In the genomic region with DNA sequence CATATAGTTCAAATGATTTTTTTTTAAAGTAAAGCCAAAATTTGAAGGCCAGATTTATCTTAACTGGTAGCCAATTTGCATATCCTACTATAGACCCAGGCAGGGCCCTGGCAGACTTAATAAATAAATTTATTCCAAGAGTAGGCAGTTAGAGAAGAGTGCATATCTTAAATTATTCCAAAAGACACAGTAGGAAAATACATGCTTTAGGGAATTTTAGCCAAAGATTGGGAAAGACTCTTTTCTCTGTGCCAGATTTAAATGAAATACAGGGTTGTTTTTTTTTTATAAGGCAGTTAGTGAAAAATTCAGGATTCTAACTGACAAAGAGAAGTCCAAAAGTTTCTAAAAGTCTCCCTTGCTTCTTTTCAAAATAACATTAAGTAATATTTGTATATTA, we compare ENCODE assay signal across 22 cellular contexts.
A peak's percentile ranks its signal among the peaks of the same experiment; 100 is the strongest.
DNase-seq lines count a peak whose midpoint lies in the region; ATAC-seq and TF ChIP-seq lines count a peak whose summit lies in the region.
"Had no signal": no experiment of that assay in that cellular context is flagged by ENCODE, and none has a peak within 500 bp of the region (broad histone marks: within the 10 kb centered on the region; RNA-seq: fewer than 3 reads in every experiment).

No MANE protein-coding gene starts in this region.

- H3K36me3 Mint-ChIP-seq in stimulated activated naive B cell treated with anti-CD40 and anti-IgM and Interleukin-4, amounts not matched to agents 10 μg/mL and 1 μg/mL and 100 μg/mL, for 72 hours: peaks cover 0 to 2% of the 10 kb centered on the region in 2 donors
- H3K36me3 Mint-ChIP-seq: CD14-positive monocyte had no signal

- in situ Hi-C loops in mammary epithelial cell (cut with MboI; ENCODE audit: low sequenced_read_pairs in 2 of 2): no loop called here

- peaks cover 6% of the 10 kb centered on the region in 2 donors for H3K4me1 ChIP-seq in breast epithelium
- peaks cover 12% of the 10 kb centered on the region for H3K4me1 ChIP-seq in mammary epithelial cell (ENCODE audit: insufficient read depth, low read length)
- H3K4me1 ChIP-seq in right atrium auricular region: no peaks in the 10 kb centered on the region
- peaks cover 15% of the 10 kb centered on the region for H3K4me1 ChIP-seq in vagina
- H3K4me1 ChIP-seq: BE2C; BLaER1 treated with 17β-estradiol and CSF1 and Interleukin-3, amounts not matched to agents 10 nM and 100 nM had no signal

- H3K4me3 ChIP-seq in breast epithelium (no peak overlapping the region), mammary epithelial cell (replicated peaks in 1 of 3; ENCODE audit: insufficient read depth in 1 of 3, low read depth in 2 of 3, low read length in 3 of 3) (no peak overlapping the region), right atrium auricular region (no peak overlapping the region), vagina (no peak overlapping the region)
- H3K4me3 ChIP-seq: BLaER1 treated with 17β-estradiol and CSF1 and Interleukin-3, amounts not matched to agents 10 nM and 100 nM; GM23338 had no signal

- BruUV-seq in mammary epithelial cell (replicated peaks; lab: Mats Ljungman, UMichigan): no TSS peak

- H3K4me1 Mint-ChIP-seq in stimulated activated naive B cell treated with anti-CD40 and anti-IgM and Interleukin-4, amounts not matched to agents 10 μg/mL and 1 μg/mL and 100 μg/mL, for 72 hours: peaks cover 2 to 9% of the 10 kb centered on the region in 2 donors
- H3K4me1 Mint-ChIP-seq: H9 had no signal

- H3K27ac ChIP-seq in breast epithelium (peak overlapping the region; percentile 8 to 66), mammary epithelial cell (ENCODE audit: insufficient read depth, low read depth, low read length) (no peak overlapping the region), right atrium auricular region (no peak overlapping the region), vagina (peak overlapping the region; percentile 12)
- H3K27ac ChIP-seq: 22Rv1; BLaER1 treated with 17β-estradiol and CSF1 and Interleukin-3, amounts not matched to agents 10 nM and 100 nM had no signal

- no peak overlapping the region for H2AFZ ChIP-seq in mammary epithelial cell (ENCODE audit: low read depth, low read length)
- H2AFZ ChIP-seq: GM23338 had no signal

- no peak for TF ChIP-seq CTCF in breast epithelium (IDR thresholded peaks at IDR 0.05)
- no peak for TF ChIP-seq CTCF in mammary epithelial cell (conservative IDR thresholded peaks at IDR 0.05 in 1 of 2, IDR thresholded peaks at IDR 0.05 in 1 of 2; ENCODE audit: extremely low read depth in 1 of 2, insufficient read depth in 1 of 2, low read depth in 1 of 2, low read length in 2 of 2)
- no peak for TF ChIP-seq CTCF in right atrium auricular region (IDR thresholded peaks at IDR 0.05)
- no peak for TF ChIP-seq CTCF in vagina (IDR thresholded peaks at IDR 0.05)

- CTCF ChIA-PET in mammary epithelial cell (lab: Charles Lee; ENCODE audit: low non-redundant PET): interaction anchor here (0.6 kb wide), 1 partner anchor 58 kb away, joined by 3 read pairs; no protein-coding TSS in a partner anchor

- H3K4me2 ChIP-seq in mammary epithelial cell (ENCODE audit: insufficient read depth, low read depth, low read length): no peak overlapping the region
- H3K4me2 ChIP-seq: GM23338 had no signal

- no peak overlapping the region for H3K9ac ChIP-seq in mammary epithelial cell (ENCODE audit: insufficient read depth, low read length)
- H3K9ac ChIP-seq: BLaER1 treated with 17β-estradiol and CSF1 and Interleukin-3, amounts not matched to agents 10 nM and 100 nM had no signal

- DNase-seq in breast epithelium (ENCODE audit: low spot score in 2 of 2) (no peak), mammary epithelial cell (no peak), left ventricle myocardium superior (no peak), right atrium auricular region (ENCODE audit: low spot score) (no peak), fibroblast of peridontal ligament (ENCODE audit: extremely low read depth) (peak; percentile 80), vagina (ENCODE audit: extremely low spot score in 2 of 2) (no peak)
- no peak for DNase-seq in stimulated activated naive B cell treated with anti-CD40 and anti-IgM and Interleukin-4, amounts not matched to agents 10 μg/mL and 1 μg/mL and 100 μg/mL, for 72 hours
- no peak for DNase-seq in stimulated activated CD4-positive, alpha-beta T cell treated with anti-CD3 and anti-CD28 coated beads, Interleukin-4, amount 100 ng/mL, for 1 hour
- DNase-seq: AML-193; BE2C; Calu3; CD4-positive, alpha-beta memory T cell; COR-L47; DMS53; DMS79 treated with DMSO at 0.1 percent for 48 hours; GF-D8; H9 had no signal

- H3K36me3 ChIP-seq in breast epithelium (no peaks in the 10 kb centered on the region), mammary epithelial cell (ENCODE audit: insufficient read depth, low read length) (no peaks in the 10 kb centered on the region), right atrium auricular region (no peaks in the 10 kb centered on the region), vagina (no peaks in the 10 kb centered on the region)
- H3K36me3 ChIP-seq: BE2C; BLaER1 treated with 17β-estradiol and CSF1 and Interleukin-3, amounts not matched to agents 10 nM and 100 nM had no signal

- TF ChIP-seq POLR2A in breast epithelium (IDR thresholded peaks at IDR 0.05): no peak
- no peak for TF ChIP-seq POLR2A in vagina (IDR thresholded peaks at IDR 0.05)

- no peak overlapping the region for H3K4me3 Mint-ChIP-seq in stimulated activated naive B cell treated with anti-CD40 and anti-IgM and Interleukin-4, amounts not matched to agents 10 μg/mL and 1 μg/mL and 100 μg/mL, for 72 hours
- H3K4me3 Mint-ChIP-seq: GM23338, H9 had no signal

- H3K9me3 Mint-ChIP-seq in stimulated activated naive B cell treated with anti-CD40 and anti-IgM and Interleukin-4, amounts not matched to agents 10 μg/mL and 1 μg/mL and 100 μg/mL, for 72 hours: peaks cover 0 to 2% of the 10 kb centered on the region in 2 donors
- H3K9me3 Mint-ChIP-seq: CD4-positive, alpha-beta memory T cell; H9 had no signal

- H3K27ac Mint-ChIP-seq in stimulated activated naive B cell treated with anti-CD40 and anti-IgM and Interleukin-4, amounts not matched to agents 10 μg/mL and 1 μg/mL and 100 μg/mL, for 72 hours: no peak overlapping the region
- H3K27ac Mint-ChIP-seq: CD14-positive monocyte had no signal

- H3K79me2 ChIP-seq in mammary epithelial cell (ENCODE audit: insufficient read depth, low read length): no peaks in the 10 kb centered on the region

- intact Hi-C loops in breast epithelium (cut with DNase I; ENCODE audit: low total_unique reads): no loop called here
- intact Hi-C loops in mammary epithelial cell (cut with micrococcal nuclease): no loop called here
- intact Hi-C loops in left ventricle myocardium superior (cut with micrococcal nuclease): no loop called here
- intact Hi-C loops in vagina (cut with DNase I): no loop called here

- peaks cover 21 to 32% of the 10 kb centered on the region in 2 donors for H3K27me3 Mint-ChIP-seq in stimulated activated naive B cell treated with anti-CD40 and anti-IgM and Interleukin-4, amounts not matched to agents 10 μg/mL and 1 μg/mL and 100 μg/mL, for 72 hours
- H3K27me3 Mint-ChIP-seq: CD4-positive, alpha-beta memory T cell had no signal

- peak; percentile 38 for ATAC-seq in left ventricle myocardium superior
- ATAC-seq in stimulated activated naive B cell treated with anti-CD40 and anti-IgM and Interleukin-4, amounts not matched to agents 10 μg/mL and 1 μg/mL and 100 μg/mL, for 72 hours (replicated peaks): no peak
- ATAC-seq: GM23338, HCT116 had no signal

- no peaks in the 10 kb centered on the region for H3K27me3 ChIP-seq in breast epithelium
- H3K27me3 ChIP-seq in mammary epithelial cell (ENCODE audit: insufficient read depth, low read length): no peaks in the 10 kb centered on the region
- H3K27me3 ChIP-seq in right atrium auricular region: no peaks in the 10 kb centered on the region
- no peaks in the 10 kb centered on the region for H3K27me3 ChIP-seq in vagina

- dilution Hi-C loops in mammary epithelial cell (cut with HindIII; ENCODE audit: low sequenced_read_pairs): no loop called here

- no peaks in the 10 kb centered on the region for H4K20me1 ChIP-seq in mammary epithelial cell (ENCODE audit: insufficient read depth, low read length)
- H4K20me1 ChIP-seq: BLaER1 treated with 17β-estradiol and CSF1 and Interleukin-3, amounts not matched to agents 10 nM and 100 nM had no signal

- H3K9me3 ChIP-seq in breast epithelium: no peaks in the 10 kb centered on the region
- no peaks in the 10 kb centered on the region for H3K9me3 ChIP-seq in mammary epithelial cell (replicated peaks; ENCODE audit: insufficient read depth, low read length)
- H3K9me3 ChIP-seq in right atrium auricular region: no peaks in the 10 kb centered on the region
- H3K9me3 ChIP-seq in vagina: no peaks in the 10 kb centered on the region
- H3K9me3 ChIP-seq: BE2C had no signal

Comparison
In these comparisons a context has a peak if more than half of its experiments do, and no peak if none do; other contexts are left out.
1. H3K27ac ChIP-seq: peak in breast epithelium (2 of 2) and vagina (single experiment); none in mammary epithelial cell (single experiment) and right atrium auricular region (0 of 2).